In the genomic region with DNA sequence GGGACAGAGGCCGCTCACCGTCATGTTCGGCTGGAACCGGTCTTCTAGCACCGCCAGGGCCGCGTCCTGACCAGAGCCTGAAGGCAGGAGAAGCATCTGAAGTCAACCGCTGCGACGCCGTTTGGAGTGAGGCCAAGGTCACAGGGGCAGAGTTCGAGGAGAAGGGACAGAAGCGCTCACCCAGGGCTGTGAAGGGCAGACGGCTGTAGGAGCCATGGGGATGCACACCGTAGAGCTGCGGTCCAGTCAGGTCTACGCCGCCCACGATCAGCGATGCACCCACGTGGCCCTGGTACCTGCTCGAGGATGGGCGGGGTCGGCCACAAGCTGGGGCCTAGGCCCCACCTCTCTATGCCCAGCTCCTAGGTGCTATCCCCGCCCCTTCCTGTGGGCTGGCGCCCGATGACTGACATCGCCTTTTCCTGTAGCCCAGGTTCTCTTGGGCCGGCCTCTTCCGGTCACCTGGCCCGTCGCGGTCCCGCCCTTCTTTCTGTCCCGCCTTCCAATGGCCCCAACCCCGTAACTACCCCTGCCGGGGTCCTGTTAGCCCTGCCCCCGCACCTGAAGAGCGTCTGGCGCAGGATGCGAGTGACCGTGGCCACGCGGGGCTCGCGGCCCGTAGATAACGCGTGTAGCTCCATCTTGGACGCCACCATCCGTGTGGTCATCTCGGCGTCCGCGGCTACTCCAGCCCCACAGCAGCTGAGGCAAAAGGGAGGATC, we compare ENCODE assay signal across 8 cellular contexts. TPM values are rescaled to one million over a fixed set of nuclear protein-coding genes. Genes with fewer than 3 reads are reported as not detected.
DNase-seq lines count a peak whose midpoint lies in the region; ATAC-seq, FAIRE-seq and TF ChIP-seq lines count a peak whose summit lies in the region.

No MANE protein-coding gene starts in this region.

- H2AFZ ChIP-seq in astrocyte (ENCODE audit: low read depth, low read length), result peak overlapping the region; percentile 64

- H3K4me3 ChIP-seq in astrocyte (ENCODE audit: insufficient read depth, low read depth, low read length), result peak overlapping the region; percentile 87
- H3K4me3 ChIP-seq in vagina, result peak overlapping the region; percentile 82 to 97

- TF ChIP-seq CTCF in astrocyte (IDR thresholded peaks at IDR 0.05; ENCODE audit: insufficient read depth, low read depth, low read length) (no peak), vagina (IDR thresholded peaks at IDR 0.05) (no peak)

- no peaks in the 10 kb centered on the region for H3K27me3 Mint-ChIP-seq in astrocyte (ENCODE audit: low read depth, unreplicated experiment)

- no peaks in the 10 kb centered on the region for H3K27me3 ChIP-seq in astrocyte (ENCODE audit: insufficient read depth, low read length)
- no peaks in the 10 kb centered on the region for H3K27me3 ChIP-seq in vagina

- TF ChIP-seq POLR2A in vagina (IDR thresholded peaks at IDR 0.05), result peak in 1 of 2 donors; percentile 55

- DNase-seq in GM18507 (ENCODE audit: extremely low spot score, insufficient read length, low read depth), result peak; percentile 98
- DNase-seq in NCI-H1930 (lab: John Stamatoyannopoulos, UW), result peak; percentile 82 to 91
- peak; percentile 96 for DNase-seq in T-helper 22 cell (ENCODE audit: low read depth)
- DNase-seq in astrocyte (ENCODE audit: low read depth), result peak; percentile 84
- peak; percentile 99 for DNase-seq in hepatic stellate cell (ENCODE audit: low spot score)
- DNase-seq in putamen (ENCODE audit: low spot score), result peak; percentile 96
- peak in 1 of 2 donors; percentile 97 for DNase-seq in vagina (ENCODE audit: extremely low spot score in 2 of 2)

- no peaks in the 10 kb centered on the region for H3K9me3 Mint-ChIP-seq in astrocyte (ENCODE audit: unreplicated experiment)

- intact Hi-C loops in vagina (cut with DNase I), result loop anchor here (5.0 kb wide), 1 partner anchor 43 kb away; a partner anchor contains a TSS

- H3K27ac ChIP-seq in astrocyte (ENCODE audit: low read depth, low read length), result peak overlapping the region; percentile 74
- H3K27ac ChIP-seq in vagina, result peak overlapping the region; percentile 95

- FAIRE-seq in GM18507 (lab: Jason Lieb, UNC) (peak; percentile 97), astrocyte (lab: Jason Lieb, UNC) (no peak)

- H3K4me1 ChIP-seq in astrocyte (ENCODE audit: insufficient read depth, low read length), result peaks cover 22% of the 10 kb centered on the region
- H3K4me1 ChIP-seq in vagina, result peaks cover 38% of the 10 kb centered on the region

- H3K9me3 ChIP-seq in astrocyte (ENCODE audit: insufficient read depth, low read depth, low read length) (no peaks in the 10 kb centered on the region), vagina (no peaks in the 10 kb centered on the region)

- H3K36me3 Mint-ChIP-seq in astrocyte (ENCODE audit: low read depth, unreplicated experiment), result peaks cover 13% of the 10 kb centered on the region

- peaks cover 13% of the 10 kb centered on the region for H3K79me2 ChIP-seq in astrocyte (ENCODE audit: insufficient read depth, low read length)

- H3K4me2 ChIP-seq in astrocyte (ENCODE audit: low read length), result peak overlapping the region; percentile 94

- H3K36me3 ChIP-seq in astrocyte (ENCODE audit: insufficient read depth, low read length), result peaks cover 10% of the 10 kb centered on the region
- peaks cover 0 to 6% of the 10 kb centered on the region in 2 donors for H3K36me3 ChIP-seq in vagina

- peak; percentile 81 for ATAC-seq in HG02973 (IDR thresholded peaks at IDR 0.05; ENCODE audit: unreplicated experiment)

- peak overlapping the region; percentile 99 for H3K4me3 Mint-ChIP-seq in astrocyte (ENCODE audit: unreplicated experiment)

- peaks cover 17% of the 10 kb centered on the region for H4K20me1 ChIP-seq in astrocyte (ENCODE audit: insufficient read depth, low read length)

- H3K4me1 Mint-ChIP-seq in astrocyte (ENCODE audit: low read depth, unreplicated experiment), result peaks cover 15% of the 10 kb centered on the region

- peak overlapping the region; percentile 93 for H3K9ac ChIP-seq in astrocyte (ENCODE audit: low read length)

- peak overlapping the region; percentile 99 for H3K27ac Mint-ChIP-seq in astrocyte (ENCODE audit: unreplicated experiment)

RNA-seq across cellular contexts. Expression of a gene that starts 1.1 kb away (rescaled TPM):
- total RNA-seq in astrocyte (35.8 and 38.8 TPM in 2 replicates), vagina (45.2 TPM)

RNA-seq across cellular contexts. Expression of a gene that starts 3.9 kb away (rescaled TPM):
- 1.1 and 1.2 TPM in 2 replicates for total RNA-seq in astrocyte
- 3.2 TPM for total RNA-seq in vagina

RNA-seq across cellular contexts. Expression of a gene that starts 8.4 kb away (rescaled TPM):
- 33.7 and 37.9 TPM in 2 replicates for total RNA-seq in astrocyte
- total RNA-seq in vagina, result 33.4 TPM

RNA-seq across cellular contexts. Expression of a gene that starts 32.9 kb away (rescaled TPM):
- total RNA-seq in astrocyte (114 and 118 TPM in 2 replicates), vagina (43.2 TPM)

RNA-seq across cellular contexts. Expression of a gene that starts 42.5 kb away (rescaled TPM):
- 27.3 and 29.7 TPM in 2 replicates for total RNA-seq in astrocyte
- 17.4 TPM for total RNA-seq in vagina
